ENCODE assay signal across 1 cellular context in genomic region chr1:22665752-22666151, GRCh38.
TF ChIP-seq lines count a peak whose summit lies in the region.

No MANE protein-coding gene starts in this region.

TF ChIP-seq in H1, 55 proteins besides CTCF, POLR2A, EP300 and RAD21:
- TF ChIP-seq ZNF274 (IDR thresholded peaks at IDR 0.05; ENCODE audit: borderline replicate concordance, extremely low read depth, low read length) (no peak), TAF7 (optimal IDR thresholded peaks at IDR 0.05; ENCODE audit: borderline replicate concordance, low read depth, low read length) (no peak), SAP30 (IDR thresholded peaks at IDR 0.05; ENCODE audit: insufficient read depth, insufficient replicate concordance, low read length) (no peak), YY1 (IDR thresholded peaks at IDR 0.05; ENCODE audit: low read depth, low read length) (no peak), ATF2 (IDR thresholded peaks at IDR 0.05; ENCODE audit: low read length) (no peak)
